30 cellular contexts compared by ENCODE assay signal in the genomic region with DNA sequence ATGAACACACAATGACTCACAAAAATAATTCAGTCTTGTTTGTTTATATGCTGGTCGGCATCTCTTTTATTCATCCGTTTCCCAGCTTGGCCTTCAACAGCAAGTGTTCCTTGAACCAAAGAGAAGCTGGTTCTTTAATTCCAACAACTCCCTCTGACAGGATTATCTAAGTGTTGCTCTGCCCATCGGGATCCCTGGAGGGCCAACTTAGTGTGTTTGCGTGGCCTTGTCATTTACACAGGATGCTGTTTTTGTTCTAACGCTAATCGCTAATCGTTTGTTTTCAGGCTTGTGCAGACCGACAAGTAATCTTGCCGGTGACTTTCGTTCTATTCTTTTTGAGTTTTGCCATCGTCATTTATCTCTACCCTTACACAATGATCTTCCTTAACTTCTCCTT.
"Had no signal": no experiment of that assay in that cellular context is flagged by ENCODE, and none has a peak within 500 bp of the region (broad histone marks: within the 10 kb centered on the region; RNA-seq: fewer than 3 reads in every experiment).

No MANE protein-coding gene starts in this region.

- H3K4me1 ChIP-seq: foreskin keratinocyte, heart left ventricle, parathyroid adenoma, psoas muscle, right atrium auricular region, tibial nerve had no signal

- H3K4me3 ChIP-seq: esophagus squamous epithelium, heart left ventricle, psoas muscle, right atrium auricular region, tibial nerve had no signal

- H2AFZ ChIP-seq: parathyroid adenoma had no signal

- H3K27me3 ChIP-seq: right atrium auricular region, tibial nerve had no signal

- FAIRE-seq: bronchial epithelial cell, colon, TTC549 had no signal

- H3K79me2 ChIP-seq: parathyroid adenoma had no signal

- DNase-seq: activated CD4-positive, alpha-beta T cell treated with anti-CD3 and anti-CD28 coated beads for 4 hours; activated CD4-positive, alpha-beta T cell treated with anti-CD3 and anti-CD28 coated beads, Interleukin-2, amount 50 U/mL, for 4 hours; activated gamma-delta T cell; activated naive CD4-positive, alpha-beta T cell treated with anti-CD3 and anti-CD28 coated beads, Interleukin-2, amount 10 ng/mL, durations not matched to agents 7 days and 5 days; activated naive CD8-positive, alpha-beta T cell treated with anti-CD3 and anti-CD28 coated beads, Interleukin-2, amount 50 U/mL, for 24 hours; activated T-cell treated with anti-CD3 and anti-CD28 coated beads, Interleukin-2, amount 50 U/mL, for 1 hour; amygdala; dermis blood vessel endothelial cell; effector CD4-positive, alpha-beta T cell; esophagus squamous epithelium; foreskin keratinocyte; heart left ventricle; hypothalamus; naive B cell; nephron progenitor cell; psoas muscle; stimulated activated CD4-positive, alpha-beta T cell treated with anti-CD3 and anti-CD28 coated beads, Interleukin-15, amount 100 ng/mL, for 24 hours; stimulated activated CD4-positive, alpha-beta T cell treated with anti-CD3 and anti-CD28 coated beads, Interleukin-2, amount 100 ng/mL, for 24 hours; stimulated activated naive CD4-positive, alpha-beta T cell treated with Interleukin-2 at 50 U/mL for 16 hours had no signal

- H3K4me3 Mint-ChIP-seq: activated naive CD4-positive, alpha-beta T cell treated with anti-CD3 and anti-CD28 coated beads, Interleukin-2, amount 10 ng/mL, durations not matched to agents 7 days and 5 days; activated naive CD8-positive, alpha-beta T cell treated with anti-CD3 and anti-CD28 coated beads, Interleukin-2, amount 50 U/mL, for 24 hours; activated T-helper 1 cell treated with anti-CD3 and anti-CD28 coated beads, Interleukin-12 subunit alpha, Interleukin-12 subunit beta, Interleukin-2, Interleukin-4 antibody, amounts not matched to agents 30 ng/mL and 10 ng/mL and 1 ng/mL, durations not matched to agents 14 hours and 24 hours and 36 hours; central memory CD8-positive, alpha-beta T cell; mesothelial cell of epicardium; naive B cell; nephron progenitor cell had no signal

- H3K36me3 Mint-ChIP-seq: activated naive CD4-positive, alpha-beta T cell treated with anti-CD3 and anti-CD28 coated beads, Interleukin-2, amount 10 ng/mL, durations not matched to agents 7 days and 5 days; mesothelial cell of epicardium; naive B cell had no signal

- H3K27ac Mint-ChIP-seq: activated naive CD4-positive, alpha-beta T cell treated with anti-CD3 and anti-CD28 coated beads, Interleukin-2, amount 10 ng/mL, durations not matched to agents 7 days and 5 days; activated naive CD8-positive, alpha-beta T cell treated with anti-CD3 and anti-CD28 coated beads, Interleukin-2, amount 50 U/mL, for 24 hours; activated T-helper 1 cell treated with anti-CD3 and anti-CD28 coated beads, Interleukin-12 subunit alpha, Interleukin-12 subunit beta, Interleukin-2, Interleukin-4 antibody, amounts not matched to agents 30 ng/mL and 10 ng/mL and 1 ng/mL, durations not matched to agents 14 hours and 24 hours and 36 hours; mesothelial cell of epicardium; naive B cell; nephron progenitor cell had no signal

- H3K36me3 ChIP-seq: esophagus squamous epithelium, heart left ventricle, right atrium auricular region, tibial nerve had no signal

- ATAC-seq: activated naive CD8-positive, alpha-beta T cell treated with anti-CD3 and anti-CD28 coated beads, Interleukin-2, amount 50 U/mL, for 24 hours; foreskin keratinocyte; heart left ventricle; psoas muscle had no signal

- H3K4me1 Mint-ChIP-seq: activated naive CD4-positive, alpha-beta T cell treated with anti-CD3 and anti-CD28 coated beads, Interleukin-2, amount 10 ng/mL, durations not matched to agents 7 days and 5 days; activated naive CD8-positive, alpha-beta T cell treated with anti-CD3 and anti-CD28 coated beads, Interleukin-2, amount 50 U/mL, for 24 hours; central memory CD8-positive, alpha-beta T cell; naive B cell had no signal

- H3K27ac ChIP-seq: epithelial cell of prostate, esophagus squamous epithelium, foreskin keratinocyte, heart left ventricle, parathyroid adenoma, psoas muscle, right atrium auricular region, tibial nerve, VCaP had no signal

- H3K9ac ChIP-seq: parathyroid adenoma had no signal

- H3K9me3 ChIP-seq: esophagus squamous epithelium, heart left ventricle, psoas muscle, right atrium auricular region, tibial nerve had no signal

- H3K9me3 Mint-ChIP-seq: activated naive CD4-positive, alpha-beta T cell treated with anti-CD3 and anti-CD28 coated beads, Interleukin-2, amount 10 ng/mL, durations not matched to agents 7 days and 5 days; activated naive CD8-positive, alpha-beta T cell treated with anti-CD3 and anti-CD28 coated beads, Interleukin-2, amount 50 U/mL, for 24 hours; activated T-helper 1 cell treated with anti-CD3 and anti-CD28 coated beads, Interleukin-12 subunit alpha, Interleukin-12 subunit beta, Interleukin-2, Interleukin-4 antibody, amounts not matched to agents 30 ng/mL and 10 ng/mL and 1 ng/mL, durations not matched to agents 14 hours and 24 hours and 36 hours; central memory CD8-positive, alpha-beta T cell; naive B cell had no signal
